Comparison of ENCODE assay signal across 9 cellular contexts in the genomic region with DNA sequence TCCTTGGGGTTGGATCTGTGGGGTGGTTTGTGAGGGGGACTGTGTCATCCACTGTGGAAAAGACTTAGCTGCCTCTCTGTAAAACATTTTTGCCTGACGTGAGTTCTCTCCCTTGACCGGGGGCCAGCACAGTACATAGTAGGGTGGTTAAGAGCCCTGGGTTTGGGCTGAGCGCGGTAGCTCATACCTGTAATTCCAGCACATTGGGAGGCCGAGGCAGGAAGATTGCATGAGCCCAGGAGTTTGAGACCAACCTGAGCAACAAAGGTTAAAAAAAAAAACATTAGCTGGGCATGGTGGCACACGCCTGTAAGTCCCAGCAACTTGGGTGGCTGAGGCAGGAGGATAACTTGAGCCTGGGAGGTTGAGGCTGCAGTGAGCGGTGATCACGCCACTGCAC.
DNase-seq lines count a peak whose midpoint lies in the region; ATAC-seq and TF ChIP-seq lines count a peak whose summit lies in the region.
"Had no signal": no experiment of that assay in that cellular context is flagged by ENCODE, and none has a peak within 500 bp of the region (broad histone marks: within the 10 kb centered on the region; RNA-seq: fewer than 3 reads in every experiment).

No MANE protein-coding gene starts in this region.

- no peaks in the 10 kb centered on the region for H3K36me3 ChIP-seq in CD4-positive, alpha-beta memory T cell (ENCODE audit: insufficient read depth, low read length)
- H3K36me3 ChIP-seq in left ventricle myocardium inferior (no peaks in the 10 kb centered on the region), sigmoid colon (no peaks in the 10 kb centered on the region)

- peaks cover 12 to 62% (median 38%) of the 10 kb centered on the region in 4 donors for H3K4me1 Mint-ChIP-seq in CD4-positive, alpha-beta memory T cell
- H3K4me1 Mint-ChIP-seq in T-cell: peaks cover 36 to 64% (median 47%) of the 10 kb centered on the region in 3 donors

- TF ChIP-seq CTCF in left ventricle myocardium inferior (IDR thresholded peaks at IDR 0.05; ENCODE audit: borderline replicate concordance): no peak
- TF ChIP-seq CTCF in sigmoid colon (IDR thresholded peaks at IDR 0.05): no peak

- H3K27ac Mint-ChIP-seq in CD4-positive, alpha-beta memory T cell: peak overlapping the region; percentile 69 to 99 (median 87)
- H3K27ac Mint-ChIP-seq in T-cell: peak overlapping the region; percentile 98 to 99

- POLR2A ChIA-PET in CD4-positive, alpha-beta memory T cell (lab: Charles Lee; ENCODE audit: partially characterized antibody): interaction anchor here (1.6 to 6.8 kb wide), 3 partner anchors 16 to 43 kb away, joined by 6 to 123 read pairs (median 7); no protein-coding TSS in a partner anchor
- POLR2A ChIA-PET in T-cell (lab: Charles Lee): no interaction called here

- H3K4me1 ChIP-seq in CD4-positive, alpha-beta memory T cell (ENCODE audit: insufficient read depth, low read length): peaks cover 62% of the 10 kb centered on the region
- H3K4me1 ChIP-seq in left ventricle myocardium inferior (peaks cover 98% of the 10 kb centered on the region), sigmoid colon (peaks cover 0 to 88% (median 83%) of the 10 kb centered on the region in 4 donors)

- H3K27me3 Mint-ChIP-seq in CD4-positive, alpha-beta memory T cell: no peaks in the 10 kb centered on the region
- H3K27me3 Mint-ChIP-seq in T-cell: no peaks in the 10 kb centered on the region

- WGBS in sigmoid colon, 2 donors: 88 to 92% methylated on average over 8 of the region's 8 CpGs

- TF ChIP-seq EP300 in sigmoid colon (IDR thresholded peaks at IDR 0.05): no peak

- TF ChIP-seq POLR2A in sigmoid colon (IDR thresholded peaks at IDR 0.05): no peak

- peaks cover 0 to 4% of the 10 kb centered on the region in 2 donors for H3K36me3 Mint-ChIP-seq in CD4-positive, alpha-beta memory T cell
- no peaks in the 10 kb centered on the region for H3K36me3 Mint-ChIP-seq in T-cell

- intact Hi-C loops in CD4-positive, alpha-beta memory T cell (cut with micrococcal nuclease): no loop called here
- intact Hi-C loops in left ventricle myocardium inferior (cut with micrococcal nuclease): no loop called here
- intact Hi-C loops in sigmoid colon (cut with DNase I): no loop called here

- CTCF ChIA-PET in CD4-positive, alpha-beta memory T cell (lab: Charles Lee; ENCODE audit: partially characterized antibody): interaction anchor here (1.0 to 2.9 kb wide), 4 partner anchors 15 to 65 kb away, joined by 3 to 15 read pairs (median 4); no protein-coding TSS in a partner anchor
- CTCF ChIA-PET in T-cell (lab: Charles Lee): interaction anchor here in 1 of 2 donors (0.6 kb wide), 1 partner anchor 69 kb away, joined by 3 read pairs; no protein-coding TSS in a partner anchor

- H3K27me3 ChIP-seq in CD4-positive, alpha-beta memory T cell (ENCODE audit: insufficient read depth, low read length): no peaks in the 10 kb centered on the region
- H3K27me3 ChIP-seq in left ventricle myocardium inferior (ENCODE audit: low read depth): no peaks in the 10 kb centered on the region
- H3K27me3 ChIP-seq in sigmoid colon: no peaks in the 10 kb centered on the region

- peak overlapping the region; percentile 82 for H3K27ac ChIP-seq in CD4-positive, alpha-beta memory T cell (ENCODE audit: low read depth, low read length)
- H3K27ac ChIP-seq in left ventricle myocardium inferior (replicated peaks): peak overlapping the region; percentile 100
- peak overlapping the region; percentile 94 to 100 (median 100) for H3K27ac ChIP-seq in sigmoid colon

- no peak overlapping the region for H3K4me3 ChIP-seq in CD4-positive, alpha-beta memory T cell (ENCODE audit: low read length in 2 of 2)
- H3K4me3 ChIP-seq in left ventricle myocardium inferior (no peak overlapping the region), sigmoid colon (no peak overlapping the region)

- ATAC-seq in T-cell (replicated peaks in 1 of 4): no peak
- no peak for ATAC-seq in HG03521 (IDR thresholded peaks at IDR 0.05; ENCODE audit: unreplicated experiment)

- H3K4me3 Mint-ChIP-seq in CD4-positive, alpha-beta memory T cell: peak overlapping the region in 6 of 8 donors; percentile 21 to 97 (median 40)
- peak overlapping the region; percentile 36 to 94 (median 47) for H3K4me3 Mint-ChIP-seq in T-cell

- DNase-seq in CD4-positive, alpha-beta memory T cell: no peak
- no peak for DNase-seq in T-cell
- peak; percentile 10 for DNase-seq in left ventricle myocardium inferior
- peak; percentile 56 for DNase-seq in sigmoid colon
- no peak for DNase-seq in Ammon's horn (ENCODE audit: low spot score)
- no peak for DNase-seq in NCI-H1048 (lab: John Stamatoyannopoulos, UW)
- DNase-seq in NCI-H1417 treated with DMSO at 0.1 percent for 48 hours (lab: John Stamatoyannopoulos, UW): no peak
- DNase-seq: NCI-H446 treated with DMSO at 0.1 percent for 48 hours had no signal

- H3K9me3 Mint-ChIP-seq in CD4-positive, alpha-beta memory T cell: no peaks in the 10 kb centered on the region
- no peaks in the 10 kb centered on the region for H3K9me3 Mint-ChIP-seq in T-cell

- no peaks in the 10 kb centered on the region for H3K9me3 ChIP-seq in CD4-positive, alpha-beta memory T cell (ENCODE audit: control insufficient read depth in 1 of 2, low read length in 2 of 2)
- H3K9me3 ChIP-seq in left ventricle myocardium inferior (replicated peaks) (no peaks in the 10 kb centered on the region), sigmoid colon (no peaks in the 10 kb centered on the region)

Comparison
In these comparisons a context has a peak if more than half of its experiments do, and no peak if none do; other contexts are left out.
1. DNase-seq: peak in left ventricle myocardium inferior (single experiment) and sigmoid colon (single experiment); none in CD4-positive, alpha-beta memory T cell (0 of 5), T-cell (0 of 34), Ammon's horn (single experiment), NCI-H1048 (single experiment) and NCI-H1417 treated with DMSO at 0.1 percent for 48 hours (single experiment).
2. Peak in every context shown above with its lines, with median percentiles within 50 percentile points of each other: H3K27ac ChIP-seq.